8 cellular contexts compared by ENCODE assay signal in the genomic region with DNA sequence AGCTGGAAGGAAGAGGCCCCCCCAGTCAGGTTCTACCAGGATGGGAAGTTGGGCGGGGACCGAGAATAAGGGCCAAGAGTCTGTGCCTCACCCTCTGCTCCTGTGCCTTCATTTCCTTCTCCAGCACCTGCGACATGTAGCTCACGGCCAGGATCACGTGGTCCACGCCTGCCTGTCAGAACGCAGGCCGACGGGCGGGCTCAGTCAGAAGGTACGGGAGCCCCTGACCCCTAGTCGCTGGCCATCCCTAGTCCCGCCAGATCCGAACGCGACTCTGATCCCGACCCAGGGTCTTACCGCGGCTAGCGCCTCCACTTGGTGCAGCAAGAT. TPM values are rescaled to one million over a fixed set of nuclear protein-coding genes. Genes with fewer than 3 reads are reported as not detected.
DNase-seq lines count a peak whose midpoint lies in the region; ATAC-seq, FAIRE-seq and TF ChIP-seq lines count a peak whose summit lies in the region.

No MANE protein-coding gene starts in this region.

- ATAC-seq in HG03039 (IDR thresholded peaks at IDR 0.05; ENCODE audit: unreplicated experiment) = no peak

- H3K27ac ChIP-seq in 22Rv1 (peak overlapping the region; percentile 97), thymus (ENCODE audit: low read depth) (peak overlapping the region; percentile 93)

- WGBS in thymus = under 1% methylated on average over 20 of the region's 20 CpGs

- H3K9me3 ChIP-seq in NT2/D1 (ENCODE audit: insufficient read depth, low read length) (no peaks in the 10 kb centered on the region), neuron (ENCODE audit: low read length) (no peaks in the 10 kb centered on the region), thymus (ENCODE audit: control insufficient read depth) (no peaks in the 10 kb centered on the region)

- H3K9ac ChIP-seq in NT2/D1 (ENCODE audit: insufficient read length, low read depth) = peak overlapping the region; percentile 99

- peak overlapping the region; percentile 60 for H2AFZ ChIP-seq in neuron (ENCODE audit: low read depth, low read length)

- DNase-seq in GM18507 (ENCODE audit: extremely low spot score, insufficient read length, low read depth) (peak; percentile 37), NT2/D1 (ENCODE audit: low read depth, low spot score) (no peak), fibroblast of villous mesenchyme (ENCODE audit: low read depth) (peak; percentile 59)
- peak; percentile 33 for DNase-seq in activated T-helper 9 cell treated with anti-CD3 and anti-CD28 coated beads, Interleukin-2, amount 50 U/mL, for 16 hours (ENCODE audit: low read depth)

- H3K4me1 ChIP-seq in NT2/D1 (ENCODE audit: insufficient read depth, insufficient read length) (peaks cover 24% of the 10 kb centered on the region), neuron (ENCODE audit: insufficient read depth, low read length) (peaks cover 21% of the 10 kb centered on the region), thymus (ENCODE audit: control insufficient read depth, insufficient read depth, low read length) (peaks cover 16% of the 10 kb centered on the region)

- TF ChIP-seq CTCF in 22Rv1 (IDR thresholded peaks at IDR 0.05) = no peak
- TF ChIP-seq CTCF in fibroblast of villous mesenchyme (IDR thresholded peaks at IDR 0.05; ENCODE audit: insufficient read depth, low read depth, low read length) = no peak

- H3K4me3 ChIP-seq in NT2/D1 (ENCODE audit: insufficient read length, low read depth) = peak overlapping the region; percentile 99
- peak overlapping the region; percentile 100 for H3K4me3 ChIP-seq in fibroblast of villous mesenchyme (ENCODE audit: low read depth, low read length)
- H3K4me3 ChIP-seq in neuron (ENCODE audit: low read length) = peak overlapping the region; percentile 92
- peak overlapping the region; percentile 88 for H3K4me3 ChIP-seq in thymus (ENCODE audit: low read length)

- H3K36me3 ChIP-seq in NT2/D1 (ENCODE audit: insufficient read depth, insufficient read length, low read length) = peaks cover 79% of the 10 kb centered on the region
- H3K36me3 ChIP-seq in neuron (ENCODE audit: insufficient read depth, low read length) = peaks cover 69% of the 10 kb centered on the region
- H3K36me3 ChIP-seq in thymus (ENCODE audit: control insufficient read depth, insufficient read depth) = peaks cover 47% of the 10 kb centered on the region

- H3K27me3 ChIP-seq in NT2/D1 (ENCODE audit: insufficient read depth, insufficient read length) = no peaks in the 10 kb centered on the region
- H3K27me3 ChIP-seq in neuron (ENCODE audit: insufficient read depth, low read length) = no peaks in the 10 kb centered on the region
- H3K27me3 ChIP-seq in thymus (ENCODE audit: control insufficient read depth, insufficient read depth) = no peaks in the 10 kb centered on the region

- peak; percentile 73 for FAIRE-seq in GM18507 (lab: Jason Lieb, UNC)

RNA-seq across cellular contexts. Expression of a gene that starts 0.5 kb away (rescaled TPM):
- 30.2 and 31.6 TPM in 2 replicates for total RNA-seq in fibroblast of villous mesenchyme
- 13.2 TPM for polyA plus RNA-seq in thymus

RNA-seq across cellular contexts. Expression of a gene that starts 3.8 kb away (rescaled TPM):
- total RNA-seq in fibroblast of villous mesenchyme = 0.43 and 1.6 TPM in 2 replicates
- polyA plus RNA-seq in thymus = 2.0 TPM

RNA-seq across cellular contexts. Expression of a gene that starts 33.9 kb away (rescaled TPM):
- 25.8 and 31.5 TPM in 2 replicates for total RNA-seq in fibroblast of villous mesenchyme
- polyA plus RNA-seq in thymus = 23.7 TPM

RNA-seq across cellular contexts. Expression of a gene that starts 34.0 kb away (rescaled TPM):
- 1.7 and 5.2 TPM in 2 replicates for total RNA-seq in fibroblast of villous mesenchyme
- 90.3 TPM for polyA plus RNA-seq in thymus

RNA-seq across cellular contexts. Expression of a gene that starts 49.1 kb away (rescaled TPM):
- 104 and 109 TPM in 2 replicates for total RNA-seq in fibroblast of villous mesenchyme
- polyA plus RNA-seq in thymus = 45.8 TPM
